ENCODE assay signal across 9 cellular contexts in genomic region chr5:76175051-76175666, GRCh38.
DNase-seq lines count a peak whose midpoint lies in the region; ATAC-seq and TF ChIP-seq lines count a peak whose summit lies in the region.
"Had no signal": no experiment of that assay in that cellular context is flagged by ENCODE, and none has a peak within 500 bp of the region (broad histone marks: within the 10 kb centered on the region; RNA-seq: fewer than 3 reads in every experiment).

No MANE protein-coding gene starts in this region.

- H3K4me3 Mint-ChIP-seq in activated CD8-positive, alpha-beta T cell treated with anti-CD3 and anti-CD28 coated beads for 36 hours = no peak overlapping the region

- H3K27me3 Mint-ChIP-seq in activated CD8-positive, alpha-beta T cell treated with anti-CD3 and anti-CD28 coated beads for 36 hours = no peaks in the 10 kb centered on the region

- intact Hi-C loops in activated CD8-positive, alpha-beta T cell treated with anti-CD3 and anti-CD28 coated beads for 36 hours (cut with micrococcal nuclease) = no loop called here

- H2AK5ac ChIP-seq in neuronal stem cell (ENCODE audit: low read depth, low read length) = no peak overlapping the region

- H3K27ac ChIP-seq in neuronal stem cell (replicated peaks; ENCODE audit: low read length) = no peak overlapping the region

- H3K9ac ChIP-seq in neuronal stem cell (ENCODE audit: low read depth, low read length, poor library complexity) = no peak overlapping the region

- no peak overlapping the region for H3K14ac ChIP-seq in neuronal stem cell (ENCODE audit: low read length)

- H3K18ac ChIP-seq in neuronal stem cell (ENCODE audit: low read length) = no peak overlapping the region

- H2BK12ac ChIP-seq in neuronal stem cell (ENCODE audit: low read length) = no peak overlapping the region

- no peaks in the 10 kb centered on the region for H3K9me3 ChIP-seq in neuronal stem cell (replicated peaks in 1 of 2; ENCODE audit: control insufficient read depth in 2 of 2, insufficient read depth in 1 of 2, low read depth in 1 of 2, low read length in 2 of 2)

- no peaks in the 10 kb centered on the region for H3K36me3 ChIP-seq in neuronal stem cell (replicated peaks in 1 of 2; ENCODE audit: control insufficient read depth in 2 of 2, insufficient read depth in 2 of 2, low read length in 2 of 2)

- no peak overlapping the region for H2AFZ ChIP-seq in neuronal stem cell (ENCODE audit: low read length)

- no peak overlapping the region for H4K91ac ChIP-seq in neuronal stem cell (ENCODE audit: low read depth, low read length, poor library complexity)

- no peak overlapping the region for H3K4ac ChIP-seq in neuronal stem cell (ENCODE audit: low read length)

- H3K4me2 ChIP-seq in neuronal stem cell (ENCODE audit: insufficient read depth, low read length, poor library complexity, severe bottlenecking) = no peak overlapping the region

- no peaks in the 10 kb centered on the region for H3K36me3 Mint-ChIP-seq in activated CD8-positive, alpha-beta T cell treated with anti-CD3 and anti-CD28 coated beads for 36 hours (ENCODE audit: low read depth)

- DNase-seq in activated CD4-positive, alpha-beta T cell treated with anti-CD3 and anti-CD28 coated beads for 24 hours (ENCODE audit: low read depth in 2 of 2) = peak; percentile 19 to 39
- no peak for DNase-seq in activated CD4-positive, alpha-beta T cell treated with anti-CD3 and anti-CD28 coated beads for 1 hour
- DNase-seq in NCI-H82 (lab: John Stamatoyannopoulos, UW) (peak; percentile 85), epithelial cell of esophagus (ENCODE audit: low read depth) (peak; percentile 65), neuronal stem cell (ENCODE audit: low spot score) (peak; percentile 56)
- peak; percentile 73 for DNase-seq in activated CD8-positive, alpha-beta T cell treated with anti-CD3 and anti-CD28 coated beads for 36 hours

- H3K9me3 Mint-ChIP-seq in activated CD8-positive, alpha-beta T cell treated with anti-CD3 and anti-CD28 coated beads for 36 hours = no peaks in the 10 kb centered on the region

- no peak overlapping the region for H3K23ac ChIP-seq in neuronal stem cell (ENCODE audit: low read depth, low read length, poor library complexity)

- WGBS in neuronal stem cell (ENCODE audit: extremely low coverage in 2 of 2, insufficient read length in 2 of 2, insufficient replicate concordance in 1 of 2), 2 donors = no CpG with 5 or more reads among the region's 6 CpGs

- no peak overlapping the region for H3K27ac Mint-ChIP-seq in activated CD8-positive, alpha-beta T cell treated with anti-CD3 and anti-CD28 coated beads for 36 hours

- no peaks in the 10 kb centered on the region for H3K27me3 ChIP-seq in neuronal stem cell (ENCODE audit: control insufficient read depth in 3 of 3, insufficient read depth in 3 of 3, low read depth in 1 of 3, low read length in 3 of 3)

- H3K4me1 Mint-ChIP-seq in activated CD8-positive, alpha-beta T cell treated with anti-CD3 and anti-CD28 coated beads for 36 hours (ENCODE audit: low read depth) = peaks cover 19% of the 10 kb centered on the region

- H2BK120ac ChIP-seq in neuronal stem cell (ENCODE audit: low read depth, low read length) = no peak overlapping the region

- H2BK5ac ChIP-seq in neuronal stem cell (ENCODE audit: low read length) = no peak overlapping the region

- POLR2A ChIA-PET in activated CD8-positive, alpha-beta T cell treated with anti-CD3 and anti-CD28 coated beads for 36 hours (lab: Charles Lee) = interaction anchor here (0.5 to 0.7 kb wide), 3 partner anchors 9 to 451 kb away, joined by 3 read pairs; no protein-coding TSS in a partner anchor

- H4K8ac ChIP-seq in neuronal stem cell (ENCODE audit: low read depth, low read length) = no peak overlapping the region

- H3K4me3 ChIP-seq in epithelial cell of esophagus (ENCODE audit: low read length) = no peak overlapping the region
- H3K4me3 ChIP-seq in neuronal stem cell (ENCODE audit: low read length in 2 of 2) = no peak overlapping the region
- H3K4me3 ChIP-seq: skin epidermis had no signal

- ATAC-seq in HG02884 (IDR thresholded peaks at IDR 0.05; ENCODE audit: unreplicated experiment) (peak; percentile 59), GM18502 (IDR thresholded peaks at IDR 0.05; ENCODE audit: poor library complexity, unreplicated experiment) (no peak)
- ATAC-seq in activated CD8-positive, alpha-beta T cell treated with anti-CD3 and anti-CD28 coated beads for 36 hours = peak; percentile 55

- no peaks in the 10 kb centered on the region for H3K79me1 ChIP-seq in neuronal stem cell (ENCODE audit: low read depth, low read length)

- CTCF ChIA-PET in activated CD8-positive, alpha-beta T cell treated with anti-CD3 and anti-CD28 coated beads for 36 hours (lab: Charles Lee) = interaction anchor here (0.6 to 3.2 kb wide), 56 partner anchors 9 to 588 kb away, joined by 3 to 57 read pairs (median 4); no protein-coding TSS in a partner anchor

- H3K4me1 ChIP-seq in neuronal stem cell (ENCODE audit: control insufficient read depth in 2 of 2, insufficient read depth in 1 of 2, low read depth in 1 of 2, low read length in 2 of 2) = no peaks in the 10 kb centered on the region

- TF ChIP-seq CTCF in activated CD8-positive, alpha-beta T cell treated with anti-CD3 and anti-CD28 coated beads for 36 hours (IDR thresholded peaks at IDR 0.05) = peak; percentile 96
- TF ChIP-seq CTCF in epithelial cell of esophagus (IDR thresholded peaks at IDR 0.05; ENCODE audit: insufficient read depth, low read depth, low read length, missing control alignments) = peak; percentile 94

- no peak overlapping the region for H2BK15ac ChIP-seq in neuronal stem cell (ENCODE audit: low read length)
